1 cellular context compared by ENCODE assay signal in the genomic region with DNA sequence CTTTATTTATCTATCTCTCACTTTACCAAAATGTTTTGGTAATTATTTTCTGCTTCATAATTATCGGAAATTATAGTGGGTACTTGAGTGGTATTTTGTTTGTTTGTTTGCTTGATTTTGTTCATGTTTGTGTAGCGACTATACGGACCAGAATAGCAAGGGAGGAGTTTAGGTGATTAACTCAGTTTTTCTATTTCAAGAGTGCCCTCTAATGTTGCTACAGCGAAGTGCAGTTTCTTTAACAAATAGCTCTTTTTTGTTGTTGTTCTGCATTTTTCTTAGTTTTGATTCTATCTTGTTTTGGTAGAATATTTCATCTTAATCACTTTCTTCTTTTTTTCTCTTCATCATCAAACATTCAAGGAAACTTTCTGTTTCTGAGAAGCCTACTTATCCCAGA.
TF ChIP-seq lines count a peak whose summit lies in the region.

No MANE protein-coding gene starts in this region.

TF ChIP-seq in WTC11, 78 proteins besides CTCF, POLR2A, EP300 and RAD21 (continued from another document):
- TF ChIP-seq, protein P1, sequence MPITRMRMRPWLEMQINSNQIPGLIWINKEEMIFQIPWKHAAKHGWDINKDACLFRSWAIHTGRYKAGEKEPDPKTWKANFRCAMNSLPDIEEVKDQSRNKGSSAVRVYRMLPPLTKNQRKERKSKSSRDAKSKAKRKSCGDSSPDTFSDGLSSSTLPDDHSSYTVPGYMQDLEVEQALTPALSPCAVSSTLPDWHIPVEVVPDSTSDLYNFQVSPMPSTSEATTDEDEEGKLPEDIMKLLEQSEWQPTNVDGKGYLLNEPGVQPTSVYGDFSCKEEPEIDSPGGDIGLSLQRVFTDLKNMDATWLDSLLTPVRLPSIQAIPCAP (CRISPR knock-in tag; IDR thresholded peaks at IDR 0.05), result no peak
- TF ChIP-seq TCF7 (CRISPR knock-in tag; IDR thresholded peaks at IDR 0.05; ENCODE audit: low read depth) (no peak), RELA (CRISPR knock-in tag; IDR thresholded peaks at IDR 0.05; ENCODE audit: borderline replicate concordance) (no peak), OVOL2 (CRISPR knock-in tag; IDR thresholded peaks at IDR 0.05; ENCODE audit: borderline replicate concordance) (no peak), HMGA2 (CRISPR knock-in tag; IDR thresholded peaks at IDR 0.05) (no peak), RORB (CRISPR knock-in tag; IDR thresholded peaks at IDR 0.05) (no peak), CREM (CRISPR knock-in tag; IDR thresholded peaks at IDR 0.05) (no peak), ZNF138 (CRISPR knock-in tag; conservative IDR thresholded peaks at IDR 0.05) (no peak), ZNF416 (CRISPR knock-in tag; IDR thresholded peaks at IDR 0.05) (no peak)
- TF ChIP-seq, protein P2, sequence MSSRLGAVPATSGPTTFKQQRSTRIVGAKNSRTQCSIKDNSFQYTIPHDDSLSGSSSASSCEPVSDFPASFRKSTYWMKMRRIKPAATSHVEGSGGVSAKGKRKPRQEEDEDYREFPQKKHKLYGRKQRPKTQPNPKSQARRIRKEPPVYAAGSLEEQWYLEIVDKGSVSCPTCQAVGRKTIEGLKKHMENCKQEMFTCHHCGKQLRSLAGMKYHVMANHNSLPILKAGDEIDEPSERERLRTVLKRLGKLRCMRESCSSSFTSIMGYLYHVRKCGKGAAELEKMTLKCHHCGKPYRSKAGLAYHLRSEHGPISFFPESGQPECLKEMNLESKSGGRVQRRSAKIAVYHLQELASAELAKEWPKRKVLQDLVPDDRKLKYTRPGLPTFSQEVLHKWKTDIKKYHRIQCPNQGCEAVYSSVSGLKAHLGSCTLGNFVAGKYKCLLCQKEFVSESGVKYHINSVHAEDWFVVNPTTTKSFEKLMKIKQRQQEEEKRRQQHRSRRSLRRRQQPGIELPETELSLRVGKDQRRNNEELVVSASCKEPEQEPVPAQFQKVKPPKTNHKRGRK (CRISPR knock-in tag; IDR thresholded peaks at IDR 0.05; ENCODE audit: borderline replicate concordance), result no peak
- TF ChIP-seq, protein P3, sequence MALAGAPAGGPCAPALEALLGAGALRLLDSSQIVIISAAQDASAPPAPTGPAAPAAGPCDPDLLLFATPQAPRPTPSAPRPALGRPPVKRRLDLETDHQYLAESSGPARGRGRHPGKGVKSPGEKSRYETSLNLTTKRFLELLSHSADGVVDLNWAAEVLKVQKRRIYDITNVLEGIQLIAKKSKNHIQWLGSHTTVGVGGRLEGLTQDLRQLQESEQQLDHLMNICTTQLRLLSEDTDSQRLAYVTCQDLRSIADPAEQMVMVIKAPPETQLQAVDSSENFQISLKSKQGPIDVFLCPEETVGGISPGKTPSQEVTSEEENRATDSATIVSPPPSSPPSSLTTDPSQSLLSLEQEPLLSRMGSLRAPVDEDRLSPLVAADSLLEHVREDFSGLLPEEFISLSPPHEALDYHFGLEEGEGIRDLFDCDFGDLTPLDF (CRISPR knock-in tag; IDR thresholded peaks at IDR 0.05), result no peak
- TF ChIP-seq, protein P4, sequence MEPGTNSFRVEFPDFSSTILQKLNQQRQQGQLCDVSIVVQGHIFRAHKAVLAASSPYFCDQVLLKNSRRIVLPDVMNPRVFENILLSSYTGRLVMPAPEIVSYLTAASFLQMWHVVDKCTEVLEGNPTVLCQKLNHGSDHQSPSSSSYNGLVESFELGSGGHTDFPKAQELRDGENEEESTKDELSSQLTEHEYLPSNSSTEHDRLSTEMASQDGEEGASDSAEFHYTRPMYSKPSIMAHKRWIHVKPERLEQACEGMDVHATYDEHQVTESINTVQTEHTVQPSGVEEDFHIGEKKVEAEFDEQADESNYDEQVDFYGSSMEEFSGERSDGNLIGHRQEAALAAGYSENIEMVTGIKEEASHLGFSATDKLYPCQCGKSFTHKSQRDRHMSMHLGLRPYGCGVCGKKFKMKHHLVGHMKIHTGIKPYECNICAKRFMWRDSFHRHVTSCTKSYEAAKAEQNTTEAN (CRISPR knock-in tag; IDR thresholded peaks at IDR 0.05), result no peak
- TF ChIP-seq, protein P5, sequence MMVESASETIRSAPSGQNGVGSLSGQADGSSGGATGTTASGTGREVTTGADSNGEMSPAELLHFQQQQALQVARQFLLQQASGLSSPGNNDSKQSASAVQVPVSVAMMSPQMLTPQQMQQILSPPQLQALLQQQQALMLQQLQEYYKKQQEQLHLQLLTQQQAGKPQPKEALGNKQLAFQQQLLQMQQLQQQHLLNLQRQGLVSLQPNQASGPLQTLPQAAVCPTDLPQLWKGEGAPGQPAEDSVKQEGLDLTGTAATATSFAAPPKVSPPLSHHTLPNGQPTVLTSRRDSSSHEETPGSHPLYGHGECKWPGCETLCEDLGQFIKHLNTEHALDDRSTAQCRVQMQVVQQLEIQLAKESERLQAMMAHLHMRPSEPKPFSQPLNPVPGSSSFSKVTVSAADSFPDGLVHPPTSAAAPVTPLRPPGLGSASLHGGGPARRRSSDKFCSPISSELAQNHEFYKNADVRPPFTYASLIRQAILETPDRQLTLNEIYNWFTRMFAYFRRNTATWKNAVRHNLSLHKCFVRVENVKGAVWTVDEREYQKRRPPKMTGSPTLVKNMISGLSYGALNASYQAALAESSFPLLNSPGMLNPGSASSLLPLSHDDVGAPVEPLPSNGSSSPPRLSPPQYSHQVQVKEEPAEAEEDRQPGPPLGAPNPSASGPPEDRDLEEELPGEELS (CRISPR knock-in tag; IDR thresholded peaks at IDR 0.05), result no peak
